13 cellular contexts compared by ENCODE assay signal in genomic region chr20:57948177-57948955, GRCh38.
"Had no signal": no experiment of that assay in that cellular context is flagged by ENCODE, and none has a peak within 500 bp of the region (broad histone marks: within the 10 kb centered on the region; RNA-seq: fewer than 3 reads in every experiment).

No MANE protein-coding gene starts in this region.

- H3K27ac Mint-ChIP-seq: activated naive CD8-positive, alpha-beta T cell treated with anti-CD3 and anti-CD28 coated beads for 36 hours; activated T-helper 1 cell treated with anti-CD3 and anti-CD28 coated beads, Interleukin-12 subunit alpha, Interleukin-12 subunit beta, Interleukin-2, Interleukin-4 antibody, amounts not matched to agents 30 ng/mL and 10 ng/mL and 1 ng/mL, durations not matched to agents 14 hours and 24 hours and 36 hours; immature natural killer cell had no signal

- H3K4me3 ChIP-seq: colonic mucosa, ovary, transverse colon had no signal

- H3K9me3 Mint-ChIP-seq: activated naive CD8-positive, alpha-beta T cell treated with anti-CD3 and anti-CD28 coated beads for 36 hours; activated T-helper 1 cell treated with anti-CD3 and anti-CD28 coated beads, Interleukin-12 subunit alpha, Interleukin-12 subunit beta, Interleukin-2, Interleukin-4 antibody, amounts not matched to agents 30 ng/mL and 10 ng/mL and 1 ng/mL, durations not matched to agents 14 hours and 24 hours and 36 hours had no signal

- H3K4me1 ChIP-seq: colonic mucosa, foreskin keratinocyte, transverse colon had no signal

- H3K4me3 Mint-ChIP-seq: activated naive CD8-positive, alpha-beta T cell treated with anti-CD3 and anti-CD28 coated beads for 36 hours; activated T-helper 1 cell treated with anti-CD3 and anti-CD28 coated beads, Interleukin-12 subunit alpha, Interleukin-12 subunit beta, Interleukin-2, Interleukin-4 antibody, amounts not matched to agents 30 ng/mL and 10 ng/mL and 1 ng/mL, durations not matched to agents 14 hours and 24 hours and 36 hours; immature natural killer cell; neural crest cell had no signal

- H3K27me3 ChIP-seq: colonic mucosa, ovary, transverse colon had no signal

- H3K27ac ChIP-seq: foreskin keratinocyte, ovary had no signal

- H3K9me3 ChIP-seq: colonic mucosa, ovary, transverse colon had no signal

- H3K36me3 Mint-ChIP-seq: activated naive CD8-positive, alpha-beta T cell treated with anti-CD3 and anti-CD28 coated beads for 36 hours; immature natural killer cell had no signal

- DNase-seq: activated CD4-positive, CD25-positive, alpha-beta regulatory T cell treated with anti-CD3 and anti-CD28 coated beads, Interleukin-2, amount 50 U/mL, for 72 hours; activated naive CD8-positive, alpha-beta T cell treated with anti-CD3 and anti-CD28 coated beads for 36 hours; amygdala; colonic mucosa; foreskin keratinocyte; immature natural killer cell; ovary; stimulated activated naive CD8-positive, alpha-beta T cell treated with anti-CD3 and anti-CD28 coated beads, Interleukin-15, Interleukin-2, amounts not matched to agents 100 U/mL and 50 U/mL, for 24 hours; T-helper 1 cell; transverse colon had no signal

- ATAC-seq: esophagus mucosa; foreskin keratinocyte; stimulated activated naive CD8-positive, alpha-beta T cell treated with anti-CD3 and anti-CD28 coated beads, Interleukin-15, Interleukin-2, amounts not matched to agents 100 U/mL and 50 U/mL, for 24 hours had no signal

- H3K36me3 ChIP-seq: colonic mucosa, ovary, transverse colon had no signal

- H3K4me1 Mint-ChIP-seq: activated naive CD8-positive, alpha-beta T cell treated with anti-CD3 and anti-CD28 coated beads for 36 hours; immature natural killer cell had no signal
